Comparison of ENCODE assay signal across 8 cellular contexts in genomic region chr19:49666120-49666444, GRCh38.
DNase-seq lines count a peak whose midpoint lies in the region; ATAC-seq and TF ChIP-seq lines count a peak whose summit lies in the region.

No MANE protein-coding gene starts in this region.

- ATAC-seq in HG03196 (IDR thresholded peaks at IDR 0.05; ENCODE audit: unreplicated experiment), result peak; percentile 3

- in situ Hi-C loops in brain microvascular endothelial cell (cut with HindIII; ENCODE audit: low pct_ligation_motif_present, low sequenced_read_pairs), result no loop called here

- no peak for DNase-seq in AG04449 (ENCODE audit: low read depth, low spot score)
- no peak for DNase-seq in brain microvascular endothelial cell
- no peak for DNase-seq in NCI-H2171 (lab: John Stamatoyannopoulos, UW)
- DNase-seq in cortex of kidney (lab: John Stamatoyannopoulos, UW), result no peak
- no peak for DNase-seq in COLO829 (ENCODE audit: low spot score)
- no peak for DNase-seq in posterior cingulate gyrus

- peak overlapping the region; percentile 42 to 86 for H3K9ac ChIP-seq in mucosa of rectum (ENCODE audit: low read depth in 1 of 2, low read length in 2 of 2)

- H3K27me3 ChIP-seq in brain microvascular endothelial cell (replicated peaks) (no peaks in the 10 kb centered on the region), mucosa of rectum (ENCODE audit: control insufficient read depth in 2 of 2, insufficient read depth in 2 of 2, low read length in 2 of 2) (no peaks in the 10 kb centered on the region)

- H3K4me3 ChIP-seq in AG04449 (ENCODE audit: low read depth, low read length), result peak overlapping the region; percentile 68
- peak overlapping the region; percentile 92 for H3K4me3 ChIP-seq in brain microvascular endothelial cell (ENCODE audit: low read depth, low read length)
- H3K4me3 ChIP-seq in mucosa of rectum (ENCODE audit: low read length in 2 of 2), result peak overlapping the region; percentile 89 to 98

- POLR2A ChIA-PET in AG04449 (lab: Yijun Ruan, JAX), result interaction anchor here (2.0 kb wide), 2 partner anchors 10 to 76 kb away, joined by 13 to 17 read pairs; partner anchors contain the start of gene PRMT1

- peaks cover 16 to 17% of the 10 kb centered on the region in 2 donors for H3K4me1 ChIP-seq in mucosa of rectum (ENCODE audit: control insufficient read depth in 2 of 2, insufficient read depth in 2 of 2, low read length in 2 of 2)

- H3K27ac ChIP-seq in brain microvascular endothelial cell (peak overlapping the region; percentile 26), mucosa of rectum (ENCODE audit: low read depth in 2 of 2, low read length in 2 of 2) (peak overlapping the region; percentile 84 to 96)

- H3K36me3 ChIP-seq in brain microvascular endothelial cell (replicated peaks), result peaks cover 20% of the 10 kb centered on the region
- peaks cover 8 to 16% of the 10 kb centered on the region in 2 donors for H3K36me3 ChIP-seq in mucosa of rectum (ENCODE audit: control insufficient read depth in 2 of 2, insufficient read depth in 2 of 2, low read length in 2 of 2)

- intact Hi-C loops in posterior cingulate gyrus (cut with DNase I), result no loop called here

- H3K9me3 ChIP-seq in mucosa of rectum (ENCODE audit: control insufficient read depth in 2 of 2, low read length in 2 of 2), result no peaks in the 10 kb centered on the region

- CTCF ChIA-PET in AG04449 (lab: Yijun Ruan, JAX), result interaction anchor here (0.9 to 5.3 kb wide), 4 partner anchors 8 to 163 kb away, joined by 3 to 48 read pairs (median 5); no protein-coding TSS in a partner anchor

- no peak for TF ChIP-seq CTCF in AG04449 (IDR thresholded peaks at IDR 0.05; ENCODE audit: insufficient read depth, low read length, missing control alignments)
- TF ChIP-seq CTCF in brain microvascular endothelial cell (IDR thresholded peaks at IDR 0.05; ENCODE audit: low read depth, low read length, missing control alignments), result peak; percentile 29
